In the genomic region with DNA sequence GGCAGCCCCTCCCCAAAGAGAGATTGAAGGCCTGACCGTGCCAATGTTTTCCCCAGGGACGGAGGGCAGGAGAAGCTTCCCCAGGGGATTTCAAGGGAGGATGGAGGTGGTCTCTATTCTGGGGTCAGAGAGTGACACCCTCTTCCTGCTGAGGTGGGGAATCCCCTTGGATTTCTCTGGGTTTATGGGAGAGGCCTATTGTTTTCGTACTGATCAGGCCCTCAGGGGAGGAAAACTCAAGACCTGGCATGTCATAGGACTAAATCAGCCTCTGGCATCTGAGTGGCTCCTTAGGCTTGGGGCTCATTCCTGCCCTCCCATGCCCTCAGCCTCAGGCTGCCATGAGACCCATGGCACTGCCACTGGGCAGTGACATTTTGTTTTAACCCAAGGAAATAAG, we compare ENCODE assay signal across 10 cellular contexts. TPM values are rescaled to one million over a fixed set of nuclear protein-coding genes. Genes with fewer than 3 reads are reported as not detected.
DNase-seq lines count a peak whose midpoint lies in the region; FAIRE-seq and TF ChIP-seq lines count a peak whose summit lies in the region.
"Had no signal": no experiment of that assay in that cellular context is flagged by ENCODE, and none has a peak within 500 bp of the region (broad histone marks: within the 10 kb centered on the region; RNA-seq: fewer than 3 reads in every experiment).

No MANE protein-coding gene starts in this region.

- H3K36me3 ChIP-seq in ACC112 (ENCODE audit: insufficient read depth, low read length) (0 out of 2 replicates have a peak, but pooled peaks cover 3% of the 10 kb centered on the region), KOPT-K1 (ENCODE audit: insufficient read depth, low read length) (peaks cover 72% of the 10 kb centered on the region), esophagus muscularis mucosa (peaks cover 0 to 11% (median 2%) of the 10 kb centered on the region in 4 donors), ovary (no peaks in the 10 kb centered on the region), kidney (ENCODE audit: control insufficient read depth in 1 of 2, insufficient read depth in 2 of 2, low read length in 2 of 2) (no peaks in the 10 kb centered on the region)

- TF ChIP-seq EP300 in esophagus muscularis mucosa (IDR thresholded peaks at IDR 0.05) (no peak), ovary (IDR thresholded peaks at IDR 0.05) (no peak)

- TF ChIP-seq POLR2A in esophagus muscularis mucosa (IDR thresholded peaks at IDR 0.05; ENCODE audit: low read depth) (no peak), ovary (IDR thresholded peaks at IDR 0.05) (no peak)

- H3K27me3 ChIP-seq in ACC112 (ENCODE audit: insufficient read depth, low read length) = no peaks in the 10 kb centered on the region
- H3K27me3 ChIP-seq in esophagus muscularis mucosa = no peaks in the 10 kb centered on the region
- no peaks in the 10 kb centered on the region for H3K27me3 ChIP-seq in ovary

- FAIRE-seq in kidney (lab: Jason Lieb, UNC) = no peak

- no peak for DNase-seq in esophagus muscularis mucosa (ENCODE audit: extremely low spot score)
- DNase-seq in ovary = no peak
- DNase-seq in DMS114 treated with DMSO at 0.1 percent for 48 hours (lab: John Stamatoyannopoulos, UW; ENCODE audit: unreplicated experiment) = no peak
- no peak for DNase-seq in NCI-H524 treated with DMSO at 0.1 percent for 48 hours (lab: John Stamatoyannopoulos, UW)
- DNase-seq in T-helper 9 cell = no peak
- DNase-seq in kidney = no peak
- DNase-seq: NCI-H1048, NCI-H748 treated with DMSO at 0.1 percent for 48 hours had no signal

- peaks cover 20% of the 10 kb centered on the region for H3K4me1 ChIP-seq in ACC112 (ENCODE audit: control insufficient read depth, insufficient read depth, low read length, unreplicated experiment)
- peaks cover 38 to 80% (median 69%) of the 10 kb centered on the region in 4 donors for H3K4me1 ChIP-seq in esophagus muscularis mucosa
- H3K4me1 ChIP-seq in ovary (ENCODE audit: insufficient read depth) = peaks cover 31% of the 10 kb centered on the region
- H3K4me1 ChIP-seq in kidney (ENCODE audit: control insufficient read depth in 1 of 2, insufficient read depth in 1 of 2, low read depth in 1 of 2, low read length in 2 of 2) = peaks cover 18 to 19% of the 10 kb centered on the region in 2 donors

- H3K4me3 ChIP-seq in ACC112 (ENCODE audit: low read depth, low read length) = no peak overlapping the region
- no peak overlapping the region for H3K4me3 ChIP-seq in esophagus muscularis mucosa
- no peak overlapping the region for H3K4me3 ChIP-seq in ovary
- H3K4me3 ChIP-seq in kidney (ENCODE audit: low read length in 2 of 2) = no peak overlapping the region

- H3K27ac ChIP-seq in ACC112 (ENCODE audit: low read depth, low read length) (peak overlapping the region; percentile 54), KOPT-K1 (ENCODE audit: low read depth, low read length, poor library complexity, severe bottlenecking) (peak overlapping the region; percentile 90), esophagus muscularis mucosa (replicated peaks in 1 of 4) (peak overlapping the region; percentile 56 to 73 (median 66)), ovary (peak overlapping the region; percentile 36 to 52), kidney (ENCODE audit: low read depth in 2 of 2, low read length in 2 of 2) (peak overlapping the region in 1 of 2 donors; percentile 39)

- TF ChIP-seq CTCF in esophagus muscularis mucosa (IDR thresholded peaks at IDR 0.05) (no peak), ovary (IDR thresholded peaks at IDR 0.05) (no peak), kidney (IDR thresholded peaks at IDR 0.05; ENCODE audit: borderline replicate concordance, extremely low read depth, insufficient read depth) (no peak)

- H3K9ac ChIP-seq in kidney (ENCODE audit: low read length in 2 of 2) = no peak overlapping the region

- intact Hi-C loops in esophagus muscularis mucosa (cut with DNase I) (no loop called here), ovary (cut with DNase I) (no loop called here), kidney (cut with DNase I) (no loop called here)

- no peak overlapping the region for H2AFZ ChIP-seq in ACC112 (ENCODE audit: low read length, unreplicated experiment)

- H3K79me2 ChIP-seq in ACC112 (ENCODE audit: control insufficient read depth, insufficient read depth, low read length, unreplicated experiment) = no peaks in the 10 kb centered on the region

- H3K9me3 ChIP-seq in KOPT-K1 (ENCODE audit: insufficient read depth, low read length, poor library complexity, severe bottlenecking) (no peaks in the 10 kb centered on the region), esophagus muscularis mucosa (no peaks in the 10 kb centered on the region), ovary (no peaks in the 10 kb centered on the region), kidney (ENCODE audit: control insufficient read depth in 1 of 2, low read length in 2 of 2) (no peaks in the 10 kb centered on the region)

- 78% methylated on average over 3 of the region's 3 CpGs for WGBS in esophagus muscularis mucosa
- 28 to 64% (median 48%) methylated on average over 3 of the region's 3 CpGs for WGBS in ovary, 3 donors

RNA-seq across cellular contexts. Expression of a gene that starts 44.6 kb away (rescaled TPM):
- total RNA-seq in esophagus muscularis mucosa = 100 to 1,000 TPM in 1 of 4 donors, 10 to 100 TPM in 3; 20.6 to 289 (median 29.6) TPM
- total RNA-seq in ovary = 100 to 1,000 TPM in 1 of 7 donors, 10 to 100 TPM in 6; 17.3 to 126 (median 31.1) TPM
- polyA plus RNA-seq in ovary = 10 to 100 TPM; 23.1 to 26.7 TPM
- total RNA-seq in kidney = 55.6 TPM
- 20.5 TPM for polyA plus RNA-seq in kidney (ENCODE audit: insufficient read depth, low read depth, low replicate concordance)
